Comparison of ENCODE assay signal across 1 cellular context in genomic region chr9:35812025-35812602, GRCh38.
TF ChIP-seq lines count a peak whose summit lies in the region.

Gene SPAG8 (minus strand): TSS chr9:35812262. CDS start chr9:35812147, 115 bp downstream.

TF ChIP-seq in HepG2, 621 proteins besides CTCF, POLR2A, EP300 and RAD21 (continued from another document):
- no peak for TF ChIP-seq ARID3A (IDR thresholded peaks at IDR 0.05; ENCODE audit: low read depth, low read length)
- TF ChIP-seq MXD4 (CRISPR knock-in tag; IDR thresholded peaks at IDR 0.05) = 0 out of 2 replicates have a peak, but pooled peaks have one; percentile 22
- no peak for TF ChIP-seq ATF3 (CRISPR knock-in tag; IDR thresholded peaks at IDR 0.05)
- TF ChIP-seq DMAP1 (CRISPR knock-in tag; IDR thresholded peaks at IDR 0.05) = peak; percentile 57; the same call in 1 of the 2 replicates
- no peak for TF ChIP-seq GTF2F1 (IDR thresholded peaks at IDR 0.05; ENCODE audit: low read length)
- no peak for TF ChIP-seq ZNF577 (CRISPR knock-in tag; IDR thresholded peaks at IDR 0.05; ENCODE audit: borderline replicate concordance, low read depth)
- TF ChIP-seq ZUFSP (CRISPR knock-in tag; IDR thresholded peaks at IDR 0.05; ENCODE audit: borderline replicate concordance) = no peak
- peak; percentile 57; the same call in 1 of the 2 replicates for TF ChIP-seq MIER3 (CRISPR knock-in tag; IDR thresholded peaks at IDR 0.05; ENCODE audit: borderline replicate concordance)
- TF ChIP-seq ZNF484 (CRISPR knock-in tag; IDR thresholded peaks at IDR 0.05; ENCODE audit: borderline replicate concordance, low read depth) = no peak
- no peak for TF ChIP-seq ZNF441 (CRISPR knock-in tag; IDR thresholded peaks at IDR 0.05; ENCODE audit: borderline replicate concordance)
- TF ChIP-seq MEIS1 (CRISPR knock-in tag; IDR thresholded peaks at IDR 0.05; ENCODE audit: borderline replicate concordance) = no peak
- TF ChIP-seq TCF7 (IDR thresholded peaks at IDR 0.05; ENCODE audit: low read depth) = no peak
- no peak for TF ChIP-seq CHD4 (IDR thresholded peaks at IDR 0.05; ENCODE audit: borderline replicate concordance, low read length)
- no peak for TF ChIP-seq PRDM10 (CRISPR knock-in tag; IDR thresholded peaks at IDR 0.05; ENCODE audit: low read depth)
- TF ChIP-seq PHB2 (IDR thresholded peaks at IDR 0.05; ENCODE audit: partially characterized antibody) = no peak
- TF ChIP-seq, protein P1, sequence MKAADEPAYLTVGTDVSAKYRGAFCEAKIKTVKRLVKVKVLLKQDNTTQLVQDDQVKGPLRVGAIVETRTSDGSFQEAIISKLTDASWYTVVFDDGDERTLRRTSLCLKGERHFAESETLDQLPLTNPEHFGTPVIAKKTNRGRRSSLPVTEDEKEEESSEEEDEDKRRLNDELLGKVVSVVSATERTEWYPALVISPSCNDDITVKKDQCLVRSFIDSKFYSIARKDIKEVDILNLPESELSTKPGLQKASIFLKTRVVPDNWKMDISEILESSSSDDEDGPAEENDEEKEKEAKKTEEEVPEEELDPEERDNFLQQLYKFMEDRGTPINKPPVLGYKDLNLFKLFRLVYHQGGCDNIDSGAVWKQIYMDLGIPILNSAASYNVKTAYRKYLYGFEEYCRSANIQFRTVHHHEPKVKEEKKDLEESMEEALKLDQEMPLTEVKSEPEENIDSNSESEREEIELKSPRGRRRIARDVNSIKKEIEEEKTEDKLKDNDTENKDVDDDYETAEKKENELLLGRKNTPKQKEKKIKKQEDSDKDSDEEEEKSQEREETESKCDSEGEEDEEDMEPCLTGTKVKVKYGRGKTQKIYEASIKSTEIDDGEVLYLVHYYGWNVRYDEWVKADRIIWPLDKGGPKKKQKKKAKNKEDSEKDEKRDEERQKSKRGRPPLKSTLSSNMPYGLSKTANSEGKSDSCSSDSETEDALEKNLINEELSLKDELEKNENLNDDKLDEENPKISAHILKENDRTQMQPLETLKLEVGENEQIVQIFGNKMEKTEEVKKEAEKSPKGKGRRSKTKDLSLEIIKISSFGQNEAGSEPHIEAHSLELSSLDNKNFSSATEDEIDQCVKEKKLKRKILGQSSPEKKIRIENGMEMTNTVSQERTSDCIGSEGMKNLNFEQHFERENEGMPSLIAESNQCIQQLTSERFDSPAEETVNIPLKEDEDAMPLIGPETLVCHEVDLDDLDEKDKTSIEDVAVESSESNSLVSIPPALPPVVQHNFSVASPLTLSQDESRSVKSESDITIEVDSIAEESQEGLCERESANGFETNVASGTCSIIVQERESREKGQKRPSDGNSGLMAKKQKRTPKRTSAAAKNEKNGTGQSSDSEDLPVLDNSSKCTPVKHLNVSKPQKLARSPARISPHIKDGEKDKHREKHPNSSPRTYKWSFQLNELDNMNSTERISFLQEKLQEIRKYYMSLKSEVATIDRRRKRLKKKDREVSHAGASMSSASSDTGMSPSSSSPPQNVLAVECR (CRISPR knock-in tag; IDR thresholded peaks at IDR 0.05; ENCODE audit: borderline replicate concordance) = peak; percentile 80
- TF ChIP-seq NONO (IDR thresholded peaks at IDR 0.05) = no peak
- no peak for TF ChIP-seq NONO (CRISPR knock-in tag; conservative IDR thresholded peaks at IDR 0.05)
- TF ChIP-seq ZNF609 (CRISPR knock-in tag; IDR thresholded peaks at IDR 0.05; ENCODE audit: borderline replicate concordance) = no peak
- no peak for TF ChIP-seq GMEB2 (CRISPR knock-in tag; IDR thresholded peaks at IDR 0.05; ENCODE audit: low read depth)
- TF ChIP-seq ZNF75D (CRISPR knock-in tag; IDR thresholded peaks at IDR 0.05; ENCODE audit: borderline replicate concordance) = no peak
- peak; percentile 70 for TF ChIP-seq FOXA3 (CRISPR knock-in tag; IDR thresholded peaks at IDR 0.05)
- TF ChIP-seq ZNF777 (CRISPR knock-in tag; IDR thresholded peaks at IDR 0.05) = no peak
- TF ChIP-seq, protein P2, sequence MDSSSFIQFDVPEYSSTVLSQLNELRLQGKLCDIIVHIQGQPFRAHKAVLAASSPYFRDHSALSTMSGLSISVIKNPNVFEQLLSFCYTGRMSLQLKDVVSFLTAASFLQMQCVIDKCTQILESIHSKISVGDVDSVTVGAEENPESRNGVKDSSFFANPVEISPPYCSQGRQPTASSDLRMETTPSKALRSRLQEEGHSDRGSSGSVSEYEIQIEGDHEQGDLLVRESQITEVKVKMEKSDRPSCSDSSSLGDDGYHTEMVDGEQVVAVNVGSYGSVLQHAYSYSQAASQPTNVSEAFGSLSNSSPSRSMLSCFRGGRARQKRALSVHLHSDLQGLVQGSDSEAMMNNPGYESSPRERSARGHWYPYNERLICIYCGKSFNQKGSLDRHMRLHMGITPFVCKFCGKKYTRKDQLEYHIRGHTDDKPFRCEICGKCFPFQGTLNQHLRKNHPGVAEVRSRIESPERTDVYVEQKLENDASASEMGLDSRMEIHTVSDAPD (CRISPR knock-in tag; IDR thresholded peaks at IDR 0.05) = no peak
